20 cellular contexts compared by ENCODE assay signal in the genomic region with DNA sequence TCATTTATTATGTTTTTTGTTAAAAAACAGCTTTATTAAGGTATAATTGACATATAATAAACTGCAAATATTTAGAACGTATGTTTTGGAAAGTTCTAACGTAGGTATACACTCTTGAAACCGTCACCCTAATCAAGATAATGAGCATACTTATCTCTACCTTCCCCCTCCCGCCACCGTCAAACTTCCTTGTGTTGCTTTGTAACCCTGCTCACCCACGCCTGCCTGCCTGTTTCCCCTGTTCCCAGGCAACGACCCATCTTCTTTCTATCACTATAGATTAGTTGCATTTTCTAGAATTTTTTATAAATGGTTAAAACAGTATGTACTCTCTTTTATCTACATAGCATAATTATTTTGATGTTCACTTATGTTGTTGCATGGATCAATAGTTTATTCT.
"Had no signal": no experiment of that assay in that cellular context is flagged by ENCODE, and none has a peak within 500 bp of the region (broad histone marks: within the 10 kb centered on the region; RNA-seq: fewer than 3 reads in every experiment).

No MANE protein-coding gene starts in this region.

- ATAC-seq: esophagus mucosa; heart right ventricle; lower lobe of right lung; naive thymus-derived CD4-positive, alpha-beta T cell; sciatic nerve had no signal

- H3K4me1 ChIP-seq: left ventricle myocardium inferior, parathyroid adenoma, prostate gland had no signal

- H3K4me3 ChIP-seq: dorsolateral prefrontal cortex, heart right ventricle, left ventricle myocardium inferior, lower lobe of right lung, prostate gland, stomach, thoracic aorta, transverse colon had no signal

- H3K9me3 ChIP-seq: heart right ventricle, left ventricle myocardium inferior, lower lobe of right lung, prostate gland, stomach, thoracic aorta, transverse colon had no signal

- DNase-seq: cortex of kidney; dorsolateral prefrontal cortex; effector CD8-positive, alpha-beta T cell; heart right ventricle; hypothalamus; islet precursor cell; left ventricle myocardium inferior; lower lobe of right lung; mesenchymal stem cell; naive thymus-derived CD4-positive, alpha-beta T cell; nephron progenitor cell; stimulated activated naive CD4-positive, alpha-beta T cell; stomach; substantia nigra; transverse colon had no signal

- H3K27me3 ChIP-seq: dorsolateral prefrontal cortex, heart right ventricle, stomach, transverse colon had no signal

- H3K36me3 ChIP-seq: heart right ventricle, left ventricle myocardium inferior, lower lobe of right lung, prostate gland, stomach, thoracic aorta, transverse colon had no signal
